In the genomic region with DNA sequence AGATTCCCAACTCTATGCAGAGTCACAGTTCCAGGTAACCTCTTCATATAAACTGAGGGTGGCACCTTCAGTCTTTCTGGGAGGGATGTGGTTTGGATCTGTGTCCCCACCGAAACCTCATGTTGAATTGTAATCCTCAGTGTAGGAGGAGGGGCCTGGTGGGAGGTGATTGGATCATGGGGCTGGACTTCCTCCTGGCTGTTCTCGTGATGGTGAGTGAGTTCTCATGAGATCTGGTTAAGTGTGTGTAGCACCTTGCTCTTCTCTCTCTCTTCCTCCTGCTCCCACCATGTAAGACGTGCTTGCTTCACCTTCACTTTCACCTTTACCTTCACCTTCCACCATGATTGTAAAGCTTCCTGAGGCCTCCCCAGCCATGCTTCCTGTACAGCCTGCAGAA, we compare ENCODE assay signal across 23 cellular contexts. TPM values are rescaled to one million over a fixed set of nuclear protein-coding genes. Genes with fewer than 3 reads are reported as not detected.
A peak's percentile ranks its signal among the peaks of the same experiment; 100 is the strongest.
DNase-seq lines count a peak whose midpoint lies in the region; ATAC-seq, FAIRE-seq and TF ChIP-seq lines count a peak whose summit lies in the region.
"Had no signal": no experiment of that assay in that cellular context is flagged by ENCODE, and none has a peak within 500 bp of the region (broad histone marks: within the 10 kb centered on the region; RNA-seq: fewer than 3 reads in every experiment).

No MANE protein-coding gene starts in this region.

- ATAC-seq in GM23338 (no peak), GM12878 (no peak), psoas muscle (no peak), HG03442 (IDR thresholded peaks at IDR 0.05; ENCODE audit: unreplicated experiment) (no peak)
- ATAC-seq: PC-3 had no signal

- peaks cover 19% of the 10 kb centered on the region for H3K4me1 Mint-ChIP-seq in GM23338
- H3K4me1 Mint-ChIP-seq: CD14-positive monocyte had no signal

- CTCF ChIA-PET in GM12878 (lab: Yijun Ruan, JAX), result interaction anchor here (0.5 kb wide), 1 partner anchor 215 kb away, joined by 5 read pairs; no protein-coding TSS in a partner anchor

- no TSS peak for BruUV-seq in GM12878 (replicated peaks; lab: Mats Ljungman, UMichigan)

- no peak overlapping the region for H3K4me3 ChIP-seq in GM23338
- no peak overlapping the region for H3K4me3 ChIP-seq in Loucy (ENCODE audit: low read length, poor library complexity, severe bottlenecking)
- H3K4me3 ChIP-seq in GM12878, result no peak overlapping the region
- H3K4me3 ChIP-seq in keratinocyte (ENCODE audit: control insufficient read depth in 2 of 3, extremely low read depth in 1 of 3, insufficient read depth in 2 of 3, low read depth in 1 of 3, low read length in 3 of 3), result no peak overlapping the region
- H3K4me3 ChIP-seq in psoas muscle, result no peak overlapping the region
- H3K4me3 ChIP-seq: GM23248 had no signal

- H3K9me3 ChIP-seq in Loucy (ENCODE audit: insufficient read depth, low read depth, low read length), result no peaks in the 10 kb centered on the region
- no peaks in the 10 kb centered on the region for H3K9me3 ChIP-seq in GM12878 (replicated peaks; ENCODE audit: control insufficient read depth, insufficient read depth, low read length)
- no peaks in the 10 kb centered on the region for H3K9me3 ChIP-seq in keratinocyte (ENCODE audit: control insufficient read depth, low read depth, low read length)
- no peaks in the 10 kb centered on the region for H3K9me3 ChIP-seq in psoas muscle

- H3K36me3 ChIP-seq in GM23338 (ENCODE audit: insufficient read depth) (no peaks in the 10 kb centered on the region), Loucy (ENCODE audit: insufficient read depth, low read length) (no peaks in the 10 kb centered on the region), GM12878 (ENCODE audit: control insufficient read depth in 2 of 2, insufficient read depth in 2 of 2, low read length in 1 of 2) (no peaks in the 10 kb centered on the region), keratinocyte (ENCODE audit: control insufficient read depth in 2 of 2, extremely low read depth in 1 of 2, insufficient read depth in 2 of 2, low read length in 2 of 2) (peaks cover 0 to 3% of the 10 kb centered on the region in 2 experiments), psoas muscle (ENCODE audit: insufficient read depth in 1 of 2, low read depth in 1 of 2) (no peaks in the 10 kb centered on the region)

- no peak for TF ChIP-seq POLR2A in GM12878 (IDR thresholded peaks at IDR 0.05; ENCODE audit: low read depth, low read length)

- no peak for FAIRE-seq in GM12878 (lab: Jason Lieb, UNC)
- FAIRE-seq in keratinocyte (lab: Jason Lieb, UNC), result no peak
- FAIRE-seq in frontal cortex (lab: Jason Lieb, UNC), result no peak
- FAIRE-seq: G401.6 had no signal

- no peaks in the 10 kb centered on the region for H3K9me3 Mint-ChIP-seq in GM23338

- dilution Hi-C loops in keratinocyte (cut with MboI; ENCODE audit: extremely low pct_ligation_motif_present, low sequenced_read_pairs), result no loop called here

- RAD21 ChIA-PET in GM12878 (lab: Charles Lee; ENCODE audit: unreplicated experiment), result no interaction called here

- H3K9me1 ChIP-seq in keratinocyte (ENCODE audit: control insufficient read depth, extremely low read depth, insufficient read depth, low read length), result peaks cover 3% of the 10 kb centered on the region

- WGBS in GM12878 (ENCODE audit: insufficient coverage, insufficient replicate concordance, low lambda C conversion rate, missing lambda C conversion rate), result 35% methylated on average over 3 of the region's 3 CpGs
- 63 to 71% (median 66%) methylated on average over 3 of the region's 3 CpGs for WGBS in psoas muscle, 3 donors

- no peak for TF ChIP-seq RAD21 in GM12878 (IDR thresholded peaks at IDR 0.05; ENCODE audit: insufficient read depth, low read depth, low read length)

- no peaks in the 10 kb centered on the region for H3F3A ChIP-seq in GM23338 (replicated peaks; ENCODE audit: low read depth)
- H3F3A ChIP-seq in Loucy (ENCODE audit: low read depth), result no peaks in the 10 kb centered on the region

- DNase-seq in GM23338 (ENCODE audit: low spot score) (no peak), GM12878 (ENCODE audit: low read depth, low spot score) (no peak), keratinocyte (ENCODE audit: low read depth, low spot score) (no peak), psoas muscle (no peak), frontal cortex (ENCODE audit: low spot score in 2 of 2) (no peak)
- DNase-seq: ACHN, COR-L47, GM23248, HCEC 1CT, KBM-7, NCI-H1048, NCI-H1436 treated with DMSO at 0.1 percent for 48 hours, NCI-H2029, NCI-H446, NCI-H526 treated with DMSO at 0.1 percent for 48 hours, PC-3, RPMI8226, SIG-M5, T-helper 1 cell had no signal

- no peaks in the 10 kb centered on the region for H3K36me3 Mint-ChIP-seq in GM23338 (ENCODE audit: low read depth)
- H3K36me3 Mint-ChIP-seq: CD14-positive monocyte had no signal

- POLR2A ChIA-PET in GM12878 (lab: Charles Lee), result no interaction called here

- TF ChIP-seq CTCF in GM23338 (conservative IDR thresholded peaks at IDR 0.05; ENCODE audit: low read depth in 2 of 2) (no peak), Loucy (conservative IDR thresholded peaks at IDR 0.05; ENCODE audit: low read length) (no peak), GM12878 (IDR thresholded peaks at IDR 0.05 in 2 of 3, conservative IDR thresholded peaks at IDR 0.05 in 1 of 3; ENCODE audit: control insufficient read depth in 2 of 3, extremely low read depth in 1 of 3, insufficient read depth in 1 of 3, low read depth in 3 of 3, low read length in 3 of 3) (no peak), keratinocyte (optimal IDR thresholded peaks at IDR 0.05 in 1 of 3, IDR thresholded peaks at IDR 0.05 in 1 of 3, conservative IDR thresholded peaks at IDR 0.05 in 1 of 3; ENCODE audit: extremely low read depth in 1 of 3, insufficient read depth in 2 of 3, low read length in 3 of 3) (no peak), psoas muscle (IDR thresholded peaks at IDR 0.05) (no peak)

- H3K79me2 ChIP-seq in GM23338 (replicated peaks; ENCODE audit: insufficient read depth) (no peaks in the 10 kb centered on the region), Loucy (ENCODE audit: insufficient read depth, low read length) (no peaks in the 10 kb centered on the region), GM12878 (ENCODE audit: control insufficient read depth, insufficient read depth, low read length) (no peaks in the 10 kb centered on the region), keratinocyte (ENCODE audit: control insufficient read depth, insufficient read depth, low read length) (peaks cover 30% of the 10 kb centered on the region)

- in situ Hi-C loops in GM12878 (cut with MboI), result no loop called here

- H3K4me2 ChIP-seq in GM23338, result no peak overlapping the region
- H3K4me2 ChIP-seq in Loucy (ENCODE audit: low read depth, low read length, poor library complexity, severe bottlenecking), result no peak overlapping the region
- no peak overlapping the region for H3K4me2 ChIP-seq in GM12878 (ENCODE audit: control insufficient read depth, insufficient read depth)
- no peak overlapping the region for H3K4me2 ChIP-seq in keratinocyte (ENCODE audit: control insufficient read depth, extremely low read depth, insufficient read depth, low read depth, low read length)

- peaks cover 3% of the 10 kb centered on the region for H3K27me3 Mint-ChIP-seq in GM23338 (ENCODE audit: insufficient read depth, low read depth, poor library complexity)

- no peak overlapping the region for H3K27ac ChIP-seq in GM23338 (ENCODE audit: low read depth)
- H3K27ac ChIP-seq in GM12878 (ENCODE audit: control insufficient read depth, insufficient read depth), result no peak overlapping the region
- peak overlapping the region; percentile 17 for H3K27ac ChIP-seq in keratinocyte (ENCODE audit: control insufficient read depth, insufficient read depth, low read length)
- no peak overlapping the region for H3K27ac ChIP-seq in psoas muscle
- H3K27ac ChIP-seq: GM23248 had no signal

- H3K27me3 ChIP-seq in GM23338 (ENCODE audit: insufficient read depth), result no peaks in the 10 kb centered on the region
- no peaks in the 10 kb centered on the region for H3K27me3 ChIP-seq in Loucy (ENCODE audit: insufficient read depth, low read length, poor library complexity, severe bottlenecking)
- H3K27me3 ChIP-seq in GM12878 (replicated peaks in 1 of 2; ENCODE audit: control insufficient read depth in 2 of 2, insufficient read depth in 2 of 2, low read length in 1 of 2), result peaks cover 0 to 2% of the 10 kb centered on the region in 2 experiments; a peak in 1 of 4 replicates
- no peaks in the 10 kb centered on the region for H3K27me3 ChIP-seq in keratinocyte (ENCODE audit: control insufficient read depth, extremely low read depth, insufficient read depth, low read length)
- H3K27me3 ChIP-seq in psoas muscle (ENCODE audit: insufficient read depth in 3 of 3, low read length in 2 of 3), result no peaks in the 10 kb centered on the region

- intact Hi-C loops in GM12878 (cut with micrococcal nuclease; ENCODE audit: unreplicated experiment), result no loop called here
- intact Hi-C loops in psoas muscle (cut with DNase I), result no loop called here

- H3K4me3 Mint-ChIP-seq in GM23338, result no peak overlapping the region

- no peak overlapping the region for H3K9ac ChIP-seq in Loucy (ENCODE audit: low read depth, low read length, poor library complexity, severe bottlenecking)
- H3K9ac ChIP-seq in GM12878 (ENCODE audit: control insufficient read depth, insufficient read depth, low read length), result no peak overlapping the region
- H3K9ac ChIP-seq in keratinocyte (ENCODE audit: control insufficient read depth, extremely low read depth, insufficient read depth, low read length), result no peak overlapping the region
- H3K9ac ChIP-seq: GM23248 had no signal

- H3K27ac Mint-ChIP-seq in GM23338, result 0 out of 2 replicates have a peak overlapping the region, but pooled peaks have one; percentile 13
- H3K27ac Mint-ChIP-seq: CD14-positive monocyte had no signal

- SMC1A ChIA-PET in GM12878 (lab: Charles Lee; ENCODE audit: uncharacterized antibody, unreplicated experiment), result no interaction called here

- H2AFZ ChIP-seq in GM23338 (0 out of 2 replicates have a peak overlapping the region, but pooled peaks have one; percentile 11), Loucy (ENCODE audit: low read length) (peak overlapping the region; percentile 4; the same call in 1 of the 2 replicates), GM12878 (ENCODE audit: control insufficient read depth, low read depth, low read length) (peak overlapping the region; percentile 29), keratinocyte (ENCODE audit: control insufficient read depth, low read length) (no peak overlapping the region)
- H2AFZ ChIP-seq: GM23248 had no signal

- H3K4me1 ChIP-seq in GM23338 (ENCODE audit: insufficient read depth), result peaks cover 14% of the 10 kb centered on the region
- H3K4me1 ChIP-seq in Loucy (ENCODE audit: insufficient read depth, low read length, poor library complexity, severe bottlenecking), result peaks cover 11% of the 10 kb centered on the region
- no peaks in the 10 kb centered on the region for H3K4me1 ChIP-seq in GM12878 (ENCODE audit: control insufficient read depth, insufficient read depth, low read length)
- H3K4me1 ChIP-seq in keratinocyte (ENCODE audit: control insufficient read depth, extremely low read depth, insufficient read depth, low read length), result peaks cover 4% of the 10 kb centered on the region
- no peaks in the 10 kb centered on the region for H3K4me1 ChIP-seq in psoas muscle

- H4K20me1 ChIP-seq in GM23338 (replicated peaks; ENCODE audit: insufficient read depth) (no peaks in the 10 kb centered on the region), Loucy (ENCODE audit: insufficient read depth, low read length, poor library complexity, severe bottlenecking) (no peaks in the 10 kb centered on the region), GM12878 (ENCODE audit: control insufficient read depth, insufficient read depth) (no peaks in the 10 kb centered on the region), keratinocyte (ENCODE audit: control insufficient read depth, extremely low read depth, insufficient read depth, low read length) (no peaks in the 10 kb centered on the region)

- TF ChIP-seq EP300 in GM12878 (IDR thresholded peaks at IDR 0.05; ENCODE audit: borderline replicate concordance in 1 of 2, control insufficient read depth in 1 of 2, low read depth in 2 of 2, low read length in 2 of 2), result no peak

- H3K9me2 ChIP-seq in GM23338 (ENCODE audit: insufficient read depth) (0 out of 2 replicates have a peak, but pooled peaks cover 9% of the 10 kb centered on the region), Loucy (replicated peaks; ENCODE audit: low read depth, low read length) (no peaks in the 10 kb centered on the region)

RNA-seq across cellular contexts. Expression of a gene that starts 30.5 kb away (rescaled TPM):
- 2.3 and 3.2 TPM in 2 replicates for total RNA-seq in GM23338 (2014; rRNA removed; shearing (Covaris generic))
- 1.4 and 2.1 TPM in 2 replicates for polyA plus RNA-seq in GM23338 (2016; fragmentation: Nextera tagmentation; extraction: Ambion mirVana)
- total RNA-seq in GM12878 (2013; cell fraction: nucleolus; rRNA removed), result not detected in 2 replicates
- total RNA-seq in GM12878 (2014; rRNA removed), result not detected in 2 replicates
- not detected in 2 replicates for total RNA-seq in GM12878 (2014; rRNA removed; fragmentation: Illumina TruSeq; extraction: Trizol)
- total RNA-seq in GM12878 (2021), result not detected in 2 replicates
- polyA plus RNA-seq in GM12878 (2011; ENCODE audit: low read depth), result not detected
- polyA plus RNA-seq in GM12878 (2011; rRNA removed), result not detected in 2 replicates
- not detected in 2 replicates for polyA plus RNA-seq in GM12878 (2011; cell fraction: cytosol; rRNA removed)
- polyA plus RNA-seq in GM12878 (2011; cell fraction: nucleus; rRNA removed), result not detected in 2 replicates
- polyA plus RNA-seq in GM12878 (2012), result not detected in 2 replicates
- not detected in 2 replicates for polyA plus RNA-seq in GM12878 (2014; fragmentation: Illumina TruSeq; extraction: Trizol)
- polyA plus RNA-seq in GM12878 (2014; fragmentation: Nextera tagmentation; extraction: Ambion mirVana), result not detected
- polyA plus RNA-seq in GM12878 (2014; rRNA removed), result not detected in 2 replicates
- polyA plus RNA-seq in GM12878 (2016; fragmentation: Nextera tagmentation; extraction: Ambion mirVana), result not detected
- polyA minus RNA-seq in GM12878 (2011; rRNA and poly(A)+ RNA removed), result not detected in 2 replicates
- not detected in 2 replicates for polyA minus RNA-seq in GM12878 (2011; cell fraction: cytosol; rRNA and poly(A)+ RNA removed)
- not detected in 2 replicates for polyA minus RNA-seq in GM12878 (2011; cell fraction: nucleus; rRNA and poly(A)+ RNA removed)
- polyA plus RNA-seq in keratinocyte, result 3.5 to 28.1 TPM (median 6.3 TPM) in 3 replicates
- 3.4 TPM for polyA plus RNA-seq in keratinocyte (2011; ENCODE audit: low read depth)
- polyA plus RNA-seq in keratinocyte (2011; cell fraction: cytosol; rRNA removed), result 11.6 and 12.0 TPM in 2 replicates
- 8.5 and 11.1 TPM in 2 replicates for polyA plus RNA-seq in keratinocyte (2011; cell fraction: nucleus; rRNA removed)
- 12.1 and 36.5 TPM in 2 replicates for polyA plus RNA-seq in keratinocyte (2012; ENCODE audit: low replicate concordance)
- polyA minus RNA-seq in keratinocyte, result 1.7 to 37.5 TPM (median 5.7 TPM) in 3 replicates
- polyA minus RNA-seq in keratinocyte (2011; cell fraction: cytosol; rRNA and poly(A)+ RNA removed), result 8.1 TPM
- 7.6 and 8.6 TPM in 2 replicates for polyA minus RNA-seq in keratinocyte (2011; cell fraction: nucleus; rRNA and poly(A)+ RNA removed)
- total RNA-seq in psoas muscle, result 1 to 10 TPM in 2 of 4 donors, under 1 TPM in 1, not detected in 1; 0.22 to 1.6 (median 1.2) TPM
- under 1 TPM; 0.05 to 0.61 (median 0.15) TPM for polyA plus RNA-seq in psoas muscle
- total RNA-seq in frontal cortex, result 4.1 TPM
- total RNA-seq: GM23248, PC-3 had no signal
- polyA plus RNA-seq: CD14-positive monocyte, GM23248 had no signal
